ENCODE assay signal across 14 cellular contexts in the genomic region with DNA sequence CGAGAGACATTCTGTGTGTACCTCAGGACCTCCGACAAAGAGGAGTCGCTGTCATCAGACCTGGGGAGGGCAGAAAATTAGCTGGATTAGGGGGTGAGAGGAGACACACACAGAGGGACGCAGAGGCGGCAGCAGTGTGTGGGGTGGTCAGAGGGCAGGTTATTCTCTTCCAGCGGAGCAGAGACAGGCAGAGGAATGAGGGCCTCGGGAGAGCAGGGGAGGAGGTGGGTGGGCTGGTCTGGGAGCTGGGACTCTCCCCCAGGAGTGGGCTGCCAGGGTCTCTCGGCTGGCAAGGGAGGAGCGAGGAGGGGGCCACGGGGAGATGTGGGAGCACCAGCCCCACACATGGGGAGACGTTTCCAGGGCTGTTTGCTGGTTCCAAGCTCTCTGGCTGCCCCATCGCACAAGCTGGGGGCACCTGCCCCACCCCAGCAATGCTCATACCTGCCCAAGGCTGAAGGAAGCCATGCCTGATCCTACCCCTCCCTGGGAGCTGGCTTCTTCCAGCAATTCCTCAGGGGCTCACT. TPM values are rescaled to one million over a fixed set of nuclear protein-coding genes. Genes with fewer than 3 reads are reported as not detected.
DNase-seq lines count a peak whose midpoint lies in the region; ATAC-seq and TF ChIP-seq lines count a peak whose summit lies in the region.
"Had no signal": no experiment of that assay in that cellular context is flagged by ENCODE, and none has a peak within 500 bp of the region (broad histone marks: within the 10 kb centered on the region; RNA-seq: fewer than 3 reads in every experiment).

No MANE protein-coding gene starts in this region.

- no peaks in the 10 kb centered on the region for H4K20me1 ChIP-seq in osteoblast (ENCODE audit: insufficient read depth, low read length)

- H3K9me3 Mint-ChIP-seq in activated CD4-positive, alpha-beta memory T cell treated with anti-CD3 and anti-CD28 coated beads for 36 hours: no peaks in the 10 kb centered on the region
- no peaks in the 10 kb centered on the region for H3K9me3 Mint-ChIP-seq in activated CD4-positive, alpha-beta memory T cell treated with anti-CD3 and anti-CD28 coated beads, Interleukin-2, amount 10 ng/mL, durations not matched to agents 7 days and 5 days
- H3K9me3 Mint-ChIP-seq in stimulated activated naive CD8-positive, alpha-beta T cell treated with anti-CD3 and anti-CD28 coated beads, Interleukin-15, amount 100 ng/mL, for 72 hours: no peaks in the 10 kb centered on the region

- H3K27me3 Mint-ChIP-seq in activated CD4-positive, alpha-beta memory T cell treated with anti-CD3 and anti-CD28 coated beads for 36 hours: no peaks in the 10 kb centered on the region
- H3K27me3 Mint-ChIP-seq in activated CD4-positive, alpha-beta memory T cell treated with anti-CD3 and anti-CD28 coated beads, Interleukin-2, amount 10 ng/mL, durations not matched to agents 7 days and 5 days: no peaks in the 10 kb centered on the region
- H3K27me3 Mint-ChIP-seq in stimulated activated naive CD8-positive, alpha-beta T cell treated with anti-CD3 and anti-CD28 coated beads, Interleukin-15, amount 100 ng/mL, for 72 hours: no peaks in the 10 kb centered on the region
- H3K27me3 Mint-ChIP-seq: CD4-positive, alpha-beta memory T cell had no signal

- no peaks in the 10 kb centered on the region for H3K36me3 ChIP-seq in osteoblast (ENCODE audit: insufficient read depth, low read length)
- H3K36me3 ChIP-seq: HAP-1 had no signal

- no peaks in the 10 kb centered on the region for H3K9me3 ChIP-seq in osteoblast (ENCODE audit: low read depth, low read length)

- no peaks in the 10 kb centered on the region for H3K4me1 Mint-ChIP-seq in activated CD4-positive, alpha-beta memory T cell treated with anti-CD3 and anti-CD28 coated beads for 36 hours (ENCODE audit: low read depth)
- no peaks in the 10 kb centered on the region for H3K4me1 Mint-ChIP-seq in activated CD4-positive, alpha-beta memory T cell treated with anti-CD3 and anti-CD28 coated beads, Interleukin-2, amount 10 ng/mL, durations not matched to agents 7 days and 5 days
- no peaks in the 10 kb centered on the region for H3K4me1 Mint-ChIP-seq in stimulated activated naive CD8-positive, alpha-beta T cell treated with anti-CD3 and anti-CD28 coated beads, Interleukin-15, amount 100 ng/mL, for 72 hours
- H3K4me1 Mint-ChIP-seq: CD14-positive monocyte had no signal

- CTCF ChIA-PET in activated CD4-positive, alpha-beta memory T cell treated with anti-CD3 and anti-CD28 coated beads for 36 hours (lab: Charles Lee): interaction anchor here (2.0 to 17.1 kb wide), 4 partner anchors 11 to 136 kb away, joined by 7 to 433 read pairs (median 80); a partner anchor contains a TSS
- CTCF ChIA-PET in activated CD4-positive, alpha-beta memory T cell treated with anti-CD3 and anti-CD28 coated beads, Interleukin-2, amount 10 ng/mL, durations not matched to agents 7 days and 5 days (lab: Charles Lee): interaction anchor here (2.3 to 5.2 kb wide), 3 partner anchors 11 to 58 kb away, joined by 8 to 76 read pairs (median 25); no protein-coding TSS in a partner anchor

- H3K4me2 ChIP-seq in osteoblast (ENCODE audit: insufficient read depth, low read length): no peak overlapping the region
- H3K4me2 ChIP-seq: BLaER1 had no signal

- DNase-seq in activated CD4-positive, alpha-beta memory T cell treated with anti-CD3 and anti-CD28 coated beads for 36 hours: no peak
- no peak for DNase-seq in activated CD4-positive, alpha-beta memory T cell treated with anti-CD3 and anti-CD28 coated beads, Interleukin-2, amount 10 ng/mL, durations not matched to agents 7 days and 5 days
- DNase-seq in stimulated activated naive CD8-positive, alpha-beta T cell treated with anti-CD3 and anti-CD28 coated beads, Interleukin-15, amount 100 ng/mL, for 72 hours: no peak
- DNase-seq in stimulated activated naive CD8-positive, alpha-beta T cell treated with anti-CD3 and anti-CD28 coated beads, Interleukin-15, Interleukin-2, amounts not matched to agents 100 U/mL and 50 U/mL, for 24 hours: no peak
- DNase-seq in osteoblast (ENCODE audit: insufficient read length, low spot score, missing footprints): peak; percentile 68
- DNase-seq in activated gamma-delta T cell treated with Interleukin-2 at 50 U/mL for 16 hours: no peak
- no peak for DNase-seq in OCI-M2 (lab: John Stamatoyannopoulos, UW; ENCODE audit: unreplicated experiment)
- DNase-seq: 8988T; CD4-positive, alpha-beta memory T cell; DMS79 treated with DMSO at 0.1 percent for 48 hours had no signal

- peaks cover 49% of the 10 kb centered on the region for H3K36me3 Mint-ChIP-seq in activated CD4-positive, alpha-beta memory T cell treated with anti-CD3 and anti-CD28 coated beads for 36 hours
- peaks cover 87% of the 10 kb centered on the region for H3K36me3 Mint-ChIP-seq in activated CD4-positive, alpha-beta memory T cell treated with anti-CD3 and anti-CD28 coated beads, Interleukin-2, amount 10 ng/mL, durations not matched to agents 7 days and 5 days (ENCODE audit: low read depth)

- peak overlapping the region; percentile 50 for H3K27ac Mint-ChIP-seq in activated CD4-positive, alpha-beta memory T cell treated with anti-CD3 and anti-CD28 coated beads for 36 hours
- H3K27ac Mint-ChIP-seq in activated CD4-positive, alpha-beta memory T cell treated with anti-CD3 and anti-CD28 coated beads, Interleukin-2, amount 10 ng/mL, durations not matched to agents 7 days and 5 days: no peak overlapping the region
- peak overlapping the region; percentile 83 to 87 for H3K27ac Mint-ChIP-seq in stimulated activated naive CD8-positive, alpha-beta T cell treated with anti-CD3 and anti-CD28 coated beads, Interleukin-15, amount 100 ng/mL, for 72 hours

- no peak overlapping the region for H3K4me3 Mint-ChIP-seq in activated CD4-positive, alpha-beta memory T cell treated with anti-CD3 and anti-CD28 coated beads for 36 hours
- no peak overlapping the region for H3K4me3 Mint-ChIP-seq in activated CD4-positive, alpha-beta memory T cell treated with anti-CD3 and anti-CD28 coated beads, Interleukin-2, amount 10 ng/mL, durations not matched to agents 7 days and 5 days
- no peak overlapping the region for H3K4me3 Mint-ChIP-seq in stimulated activated naive CD8-positive, alpha-beta T cell treated with anti-CD3 and anti-CD28 coated beads, Interleukin-15, amount 100 ng/mL, for 72 hours
- H3K4me3 Mint-ChIP-seq: CD14-positive monocyte; CD4-positive, alpha-beta memory T cell had no signal

- H3K27me3 ChIP-seq in osteoblast (ENCODE audit: insufficient read depth, low read length): no peaks in the 10 kb centered on the region
- H3K27me3 ChIP-seq: BLaER1 had no signal

- POLR2A ChIA-PET in activated CD4-positive, alpha-beta memory T cell treated with anti-CD3 and anti-CD28 coated beads for 36 hours (lab: Charles Lee): interaction anchor here (0.7 kb wide), 1 partner anchor 38 kb away, joined by 3 read pairs; no protein-coding TSS in a partner anchor
- POLR2A ChIA-PET in activated CD4-positive, alpha-beta memory T cell treated with anti-CD3 and anti-CD28 coated beads, Interleukin-2, amount 10 ng/mL, durations not matched to agents 7 days and 5 days (lab: Charles Lee): interaction anchor here (1.0 to 1.5 kb wide), 3 partner anchors 11 to 37 kb away, joined by 3 to 4 read pairs (median 3); no protein-coding TSS in a partner anchor

- no peak overlapping the region for H2AFZ ChIP-seq in osteoblast (ENCODE audit: low read length)

- H3K4me1 ChIP-seq in osteoblast (ENCODE audit: insufficient read depth, low read length): no peaks in the 10 kb centered on the region
- H3K4me1 ChIP-seq: HAP-1 had no signal

- no peak for TF ChIP-seq CTCF in osteoblast (IDR thresholded peaks at IDR 0.05; ENCODE audit: extremely low read depth, low read depth, low read length)

- no peaks in the 10 kb centered on the region for H3K79me2 ChIP-seq in osteoblast (ENCODE audit: insufficient read depth, low read length)

- no peak overlapping the region for H3K4me3 ChIP-seq in osteoblast (ENCODE audit: insufficient read depth, low read length)
- H3K4me3 ChIP-seq: BLaER1, GM12878, HAP-1 had no signal

- intact Hi-C loops in activated CD4-positive, alpha-beta memory T cell treated with anti-CD3 and anti-CD28 coated beads for 36 hours (cut with micrococcal nuclease): no loop called here

- peak; percentile 6 for ATAC-seq in stimulated activated naive CD8-positive, alpha-beta T cell treated with anti-CD3 and anti-CD28 coated beads, Interleukin-15, amount 100 ng/mL, for 72 hours
- no peak for ATAC-seq in stimulated activated naive CD8-positive, alpha-beta T cell treated with anti-CD3 and anti-CD28 coated beads, Interleukin-15, Interleukin-2, amounts not matched to agents 100 U/mL and 50 U/mL, for 24 hours
- ATAC-seq: GM12878 had no signal

- no peak overlapping the region for H3K27ac ChIP-seq in osteoblast (ENCODE audit: low read depth, low read length)

RNA-seq across cellular contexts. Expression of a gene that starts 40.4 kb away (rescaled TPM):
- total RNA-seq in activated CD4-positive, alpha-beta memory T cell treated with anti-CD3 and anti-CD28 coated beads for 36 hours: 10 to 100 TPM; 56.6 to 58.7 TPM
- 100 to 1,000 TPM; 175 to 180 TPM for total RNA-seq in activated CD4-positive, alpha-beta memory T cell treated with anti-CD3 and anti-CD28 coated beads, Interleukin-2, amount 10 ng/mL, durations not matched to agents 7 days and 5 days
- total RNA-seq in osteoblast: under 0.01 TPM in 2 replicates

Comparison
In these comparisons a context has a peak if more than half of its experiments do, and no peak if none do; other contexts are left out.
1. RNA of a gene that starts 40.4 kb away (total RNA-seq): 175 to 180 TPM in activated CD4-positive, alpha-beta memory T cell treated with anti-CD3 and anti-CD28 coated beads, Interleukin-2, amount 10 ng/mL, durations not matched to agents 7 days and 5 days and 56.6 to 58.7 TPM in activated CD4-positive, alpha-beta memory T cell treated with anti-CD3 and anti-CD28 coated beads for 36 hours; under 0.01 TPM in osteoblast; every median in the first group is over 10 times any median in the second.